ENCODE assay signal across 28 cellular contexts in the genomic region with DNA sequence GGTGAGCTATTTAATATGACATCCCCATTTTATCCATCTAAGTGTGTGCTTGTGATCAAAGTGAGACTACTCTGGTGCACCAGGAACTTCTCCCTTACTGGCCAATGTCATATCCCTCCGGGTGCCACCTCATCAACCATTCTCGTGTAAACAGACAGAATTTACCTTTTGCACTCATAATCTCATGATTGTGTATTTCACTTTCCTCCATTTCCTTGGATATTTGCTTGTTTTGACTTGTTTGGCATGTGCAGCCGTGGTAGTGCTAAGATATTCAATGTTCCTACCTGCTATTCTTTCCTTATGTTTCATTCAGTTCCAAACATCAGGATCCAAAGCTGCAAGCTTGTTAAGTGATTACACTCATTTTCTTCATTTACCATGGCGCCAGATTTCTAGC.
"Had no signal": no experiment of that assay in that cellular context is flagged by ENCODE, and none has a peak within 500 bp of the region (broad histone marks: within the 10 kb centered on the region; RNA-seq: fewer than 3 reads in every experiment).

No MANE protein-coding gene starts in this region.

- ATAC-seq: natural killer cell; psoas muscle; right cardiac atrium; right lobe of liver; stimulated activated effector memory CD8-positive, alpha-beta T cell treated with anti-CD3 and anti-CD28 coated beads, Interleukin-12 subunit alpha, Interleukin-12 subunit beta, amount 100 ng/mL, for 72 hours; stimulated activated naive B cell treated with anti-CD40 and anti-IgM and Interleukin-4, amounts not matched to agents 10 μg/mL and 1 μg/mL and 100 μg/mL, for 72 hours; upper lobe of right lung had no signal

- H3K9me3 ChIP-seq: ovary, psoas muscle, right lobe of liver, sigmoid colon, stomach, thoracic aorta, tibial artery, transverse colon, upper lobe of right lung, uterus had no signal

- DNase-seq: natural killer cell; occipital lobe; ovary; posterior cingulate gyrus; psoas muscle; right cardiac atrium; right lobe of liver; sigmoid colon; small intestine; stimulated activated CD4-positive, alpha-beta T cell treated with anti-CD3 and anti-CD28 coated beads, Interleukin-15, amount 100 ng/mL, for 24 hours; stimulated activated CD4-positive, alpha-beta T cell treated with anti-CD3 and anti-CD28 coated beads, Interleukin-2, amount 100 ng/mL, for 24 hours; stimulated activated CD4-positive, alpha-beta T cell treated with anti-CD3 and anti-CD28 coated beads, Interleukin-2, amount 100 ng/mL, for 48 hours; stimulated activated CD4-positive, alpha-beta T cell treated with anti-CD3 and anti-CD28 coated beads, Interleukin-4, amount 100 ng/mL, for 24 hours; stimulated activated naive B cell treated with anti-CD40 and anti-IgM and Interleukin-4, amounts not matched to agents 10 μg/mL and 1 μg/mL and 100 μg/mL, for 72 hours; stimulated activated naive CD4-positive, alpha-beta T cell treated with Interleukin-2 at 50 U/mL for 16 hours; stomach; tibial artery; transverse colon; upper lobe of right lung; uterus had no signal

- H3K36me3 ChIP-seq: neural progenitor cell, ovary, right lobe of liver, sigmoid colon, stomach, thoracic aorta, tibial artery, transverse colon, upper lobe of right lung, uterus had no signal

- H3K79me2 ChIP-seq: parathyroid adenoma had no signal

- H3K4me1 Mint-ChIP-seq: natural killer cell; neural progenitor cell; stimulated activated effector memory CD8-positive, alpha-beta T cell treated with anti-CD3 and anti-CD28 coated beads, Interleukin-12 subunit alpha, Interleukin-12 subunit beta, amount 100 ng/mL, for 72 hours; stimulated activated naive B cell treated with anti-CD40 and anti-IgM and Interleukin-4, amounts not matched to agents 10 μg/mL and 1 μg/mL and 100 μg/mL, for 72 hours had no signal

- H3K9me3 Mint-ChIP-seq: natural killer cell; stimulated activated effector memory CD8-positive, alpha-beta T cell treated with anti-CD3 and anti-CD28 coated beads, Interleukin-12 subunit alpha, Interleukin-12 subunit beta, amount 100 ng/mL, for 72 hours; stimulated activated naive CD8-positive, alpha-beta T cell treated with anti-CD3 and anti-CD28 coated beads, Interleukin-15, Interleukin-2, amounts not matched to agents 100 ng/mL and 50 ng/mL, for 24 hours; type B pancreatic cell had no signal

- FAIRE-seq: small intestine had no signal

- H3K4me2 ChIP-seq: neural progenitor cell had no signal

- H3K27ac Mint-ChIP-seq: natural killer cell; nephron; neural progenitor cell; progenitor cell of endocrine pancreas; stimulated activated effector memory CD8-positive, alpha-beta T cell treated with anti-CD3 and anti-CD28 coated beads, Interleukin-12 subunit alpha, Interleukin-12 subunit beta, amount 100 ng/mL, for 72 hours; stimulated activated naive B cell treated with anti-CD40 and anti-IgM and Interleukin-4, amounts not matched to agents 10 μg/mL and 1 μg/mL and 100 μg/mL, for 72 hours; stimulated activated naive CD8-positive, alpha-beta T cell treated with anti-CD3 and anti-CD28 coated beads, Interleukin-15, Interleukin-2, amounts not matched to agents 100 ng/mL and 50 ng/mL, for 24 hours; type B pancreatic cell had no signal

- H3K4me1 ChIP-seq: neural progenitor cell, parathyroid adenoma, psoas muscle, stomach, tibial artery, upper lobe of right lung, uterus had no signal

- H3K4me3 ChIP-seq: neural progenitor cell, ovary, psoas muscle, right lobe of liver, sigmoid colon, stomach, thoracic aorta, tibial artery, transverse colon, upper lobe of right lung, uterus had no signal

- H3K27me3 Mint-ChIP-seq: progenitor cell of endocrine pancreas had no signal

- H3K27ac ChIP-seq: neural progenitor cell, ovary, parathyroid adenoma, psoas muscle, right lobe of liver, sigmoid colon, stomach, thoracic aorta, tibial artery, transverse colon, upper lobe of right lung, uterus had no signal

- H3K4me3 Mint-ChIP-seq: natural killer cell; nephron; neural progenitor cell; stimulated activated effector memory CD8-positive, alpha-beta T cell treated with anti-CD3 and anti-CD28 coated beads, Interleukin-12 subunit alpha, Interleukin-12 subunit beta, amount 100 ng/mL, for 72 hours; stimulated activated naive B cell treated with anti-CD40 and anti-IgM and Interleukin-4, amounts not matched to agents 10 μg/mL and 1 μg/mL and 100 μg/mL, for 72 hours; stimulated activated naive CD8-positive, alpha-beta T cell treated with anti-CD3 and anti-CD28 coated beads, Interleukin-15, Interleukin-2, amounts not matched to agents 100 ng/mL and 50 ng/mL, for 24 hours; type B pancreatic cell had no signal

- H2AFZ ChIP-seq: neural progenitor cell, parathyroid adenoma had no signal

- H3K9ac ChIP-seq: neural progenitor cell, parathyroid adenoma had no signal

- H3K27me3 ChIP-seq: neural progenitor cell, ovary, right lobe of liver, sigmoid colon, stomach, tibial artery, transverse colon, upper lobe of right lung, uterus had no signal

- H3K36me3 Mint-ChIP-seq: natural killer cell; neural progenitor cell; stimulated activated effector memory CD8-positive, alpha-beta T cell treated with anti-CD3 and anti-CD28 coated beads, Interleukin-12 subunit alpha, Interleukin-12 subunit beta, amount 100 ng/mL, for 72 hours; stimulated activated naive B cell treated with anti-CD40 and anti-IgM and Interleukin-4, amounts not matched to agents 10 μg/mL and 1 μg/mL and 100 μg/mL, for 72 hours; type B pancreatic cell had no signal
